In genomic region chr19:21606326-21606725, GRCh38 we compare ENCODE assay signal across 5 cellular contexts.
DNase-seq lines count a peak whose midpoint lies in the region; ATAC-seq, FAIRE-seq and TF ChIP-seq lines count a peak whose summit lies in the region.
"Not testable (repeated sequence)": the region's sequence is repeated elsewhere in the genome, so short reads cannot be mapped to it uniquely, and the experiment has no call there.

No MANE protein-coding gene starts in this region.

- not testable (repeated sequence) for FAIRE-seq in K562 (lab: Jason Lieb, UNC)

- peaks cover 26 to 55% of the 10 kb centered on the region in 2 experiments for H3K4me1 ChIP-seq in K562 (replicated peaks in 1 of 2; ENCODE audit: control insufficient read depth in 2 of 2, insufficient read depth in 2 of 2, low read length in 2 of 2)
- H3K4me1 ChIP-seq in left ventricle myocardium inferior: peaks cover 35% of the 10 kb centered on the region

- not testable (repeated sequence) for H3K27me3 Mint-ChIP-seq in glutamatergic neuron (ENCODE audit: unreplicated experiment); progenitor cell of endocrine pancreas

- intact Hi-C loops in K562 (cut with micrococcal nuclease); left ventricle myocardium inferior (cut with micrococcal nuclease): not testable (repeated sequence)

- TF ChIP-seq CTCF in VCaP (conservative IDR thresholded peaks at IDR 0.05); K562 (IDR thresholded peaks at IDR 0.05 in 2 of 3, conservative IDR thresholded peaks at IDR 0.05 in 1 of 3; ENCODE audit: insufficient read depth in 2 of 3, low read depth in 1 of 3, low read length in 3 of 3); glutamatergic neuron (IDR thresholded peaks at IDR 0.05; ENCODE audit: partially characterized antibody, unreplicated experiment); left ventricle myocardium inferior (IDR thresholded peaks at IDR 0.05; ENCODE audit: borderline replicate concordance); progenitor cell of endocrine pancreas (IDR thresholded peaks at IDR 0.05; ENCODE audit: unreplicated experiment): not testable (repeated sequence)

- not testable (repeated sequence) for H3K4me3 Mint-ChIP-seq in glutamatergic neuron (ENCODE audit: unreplicated experiment); progenitor cell of endocrine pancreas (ENCODE audit: low read depth)

- not testable (repeated sequence) for BruUV-seq in K562 (replicated peaks; lab: Mats Ljungman, UMichigan)

- POLR2A ChIA-PET in K562 (lab: Yijun Ruan, JAX): not testable (repeated sequence)

- not testable (repeated sequence) for H3K79me2 ChIP-seq in K562 (ENCODE audit: control insufficient read depth, insufficient read depth, low read length)

- not testable (repeated sequence) for H3K9me1 ChIP-seq in K562 (ENCODE audit: control insufficient read depth, insufficient read depth, low read length)

- not testable (repeated sequence) for H3K9me3 Mint-ChIP-seq in glutamatergic neuron (ENCODE audit: unreplicated experiment)
- peaks cover 11% of the 10 kb centered on the region for H3K9me3 Mint-ChIP-seq in progenitor cell of endocrine pancreas (ENCODE audit: low read depth)

- H3K4me1 Mint-ChIP-seq in glutamatergic neuron (ENCODE audit: low read depth, unreplicated experiment) (peaks cover 22% of the 10 kb centered on the region), progenitor cell of endocrine pancreas (ENCODE audit: low read depth) (peaks cover 47% of the 10 kb centered on the region)

- peak overlapping the region; percentile 62 for H3K27ac Mint-ChIP-seq in glutamatergic neuron (ENCODE audit: unreplicated experiment)
- H3K27ac Mint-ChIP-seq in progenitor cell of endocrine pancreas: peak overlapping the region; percentile 24

- 30% methylated on average over 1 of the region's 5 CpGs for WGBS in K562 (ENCODE audit: insufficient coverage, low coverage, missing lambda C conversion rate)

- DNase-seq in K562 (ENCODE audit: extremely low read depth in 1 of 4, low spot score in 3 of 4); glutamatergic neuron; left ventricle myocardium inferior; progenitor cell of endocrine pancreas (ENCODE audit: low spot score, unreplicated experiment): not testable (repeated sequence)

- H3K9ac ChIP-seq in K562 (ENCODE audit: insufficient read depth in 1 of 2, low read depth in 2 of 2, low read length in 2 of 2): not testable (repeated sequence)

- not testable (repeated sequence) for H2AFZ ChIP-seq in K562 (ENCODE audit: low read depth, low read length)

- H3K9me3 ChIP-seq in K562 (replicated peaks; ENCODE audit: control insufficient read depth, insufficient read depth, low read depth, low read length); left ventricle myocardium inferior (replicated peaks): not testable (repeated sequence)

- not testable (repeated sequence) for H3K36me3 Mint-ChIP-seq in glutamatergic neuron (ENCODE audit: unreplicated experiment); progenitor cell of endocrine pancreas (ENCODE audit: insufficient read depth)

- TF ChIP-seq RAD21 in K562 (CRISPR knock-in tag; conservative IDR thresholded peaks at IDR 0.05 in 1 of 2, IDR thresholded peaks at IDR 0.05 in 1 of 2): not testable (repeated sequence)

- H4K20me1 ChIP-seq in K562 (replicated peaks; ENCODE audit: control insufficient read depth, insufficient read depth, low read length): not testable (repeated sequence)

- CTCF ChIA-PET in K562 (lab: Yijun Ruan, JAX; ENCODE audit: low intra/inter-chr PET ratio): not testable (repeated sequence)

- 0 out of 3 replicates have a peak, but pooled peaks have one; percentile 9 for ATAC-seq in K562

- not testable (repeated sequence) for TF ChIP-seq EP300 in K562 (IDR thresholded peaks at IDR 0.05; ENCODE audit: low read length)

- not testable (repeated sequence) for H3K4me2 ChIP-seq in K562 (ENCODE audit: insufficient read depth, low read length)

- H3K36me3 ChIP-seq in K562 (ENCODE audit: control insufficient read depth, insufficient read depth, low read length); left ventricle myocardium inferior: not testable (repeated sequence)

- TF ChIP-seq POLR2A in K562 (conservative IDR thresholded peaks at IDR 0.05): not testable (repeated sequence)

- H3K27ac ChIP-seq in VCaP (peak overlapping the region; percentile 81), K562 (ENCODE audit: extremely low read depth, low read depth, low read length) (peak overlapping the region; percentile 5; the same call in 1 of the 3 replicates), left ventricle myocardium inferior (replicated peaks) (peak overlapping the region; percentile 90)

- not testable (repeated sequence) for H3K27me3 ChIP-seq in K562 (ENCODE audit: control insufficient read depth in 2 of 2, insufficient read depth in 2 of 2, low read length in 2 of 2); left ventricle myocardium inferior (ENCODE audit: low read depth)

- H3K4me3 ChIP-seq in K562, left ventricle myocardium inferior: not testable (repeated sequence)

- in situ Hi-C loops in K562 (cut with MboI): not testable (repeated sequence)

TF ChIP-seq in K562, 482 proteins besides CTCF, POLR2A, EP300 and RAD21:
- TF ChIP-seq, protein P1, sequence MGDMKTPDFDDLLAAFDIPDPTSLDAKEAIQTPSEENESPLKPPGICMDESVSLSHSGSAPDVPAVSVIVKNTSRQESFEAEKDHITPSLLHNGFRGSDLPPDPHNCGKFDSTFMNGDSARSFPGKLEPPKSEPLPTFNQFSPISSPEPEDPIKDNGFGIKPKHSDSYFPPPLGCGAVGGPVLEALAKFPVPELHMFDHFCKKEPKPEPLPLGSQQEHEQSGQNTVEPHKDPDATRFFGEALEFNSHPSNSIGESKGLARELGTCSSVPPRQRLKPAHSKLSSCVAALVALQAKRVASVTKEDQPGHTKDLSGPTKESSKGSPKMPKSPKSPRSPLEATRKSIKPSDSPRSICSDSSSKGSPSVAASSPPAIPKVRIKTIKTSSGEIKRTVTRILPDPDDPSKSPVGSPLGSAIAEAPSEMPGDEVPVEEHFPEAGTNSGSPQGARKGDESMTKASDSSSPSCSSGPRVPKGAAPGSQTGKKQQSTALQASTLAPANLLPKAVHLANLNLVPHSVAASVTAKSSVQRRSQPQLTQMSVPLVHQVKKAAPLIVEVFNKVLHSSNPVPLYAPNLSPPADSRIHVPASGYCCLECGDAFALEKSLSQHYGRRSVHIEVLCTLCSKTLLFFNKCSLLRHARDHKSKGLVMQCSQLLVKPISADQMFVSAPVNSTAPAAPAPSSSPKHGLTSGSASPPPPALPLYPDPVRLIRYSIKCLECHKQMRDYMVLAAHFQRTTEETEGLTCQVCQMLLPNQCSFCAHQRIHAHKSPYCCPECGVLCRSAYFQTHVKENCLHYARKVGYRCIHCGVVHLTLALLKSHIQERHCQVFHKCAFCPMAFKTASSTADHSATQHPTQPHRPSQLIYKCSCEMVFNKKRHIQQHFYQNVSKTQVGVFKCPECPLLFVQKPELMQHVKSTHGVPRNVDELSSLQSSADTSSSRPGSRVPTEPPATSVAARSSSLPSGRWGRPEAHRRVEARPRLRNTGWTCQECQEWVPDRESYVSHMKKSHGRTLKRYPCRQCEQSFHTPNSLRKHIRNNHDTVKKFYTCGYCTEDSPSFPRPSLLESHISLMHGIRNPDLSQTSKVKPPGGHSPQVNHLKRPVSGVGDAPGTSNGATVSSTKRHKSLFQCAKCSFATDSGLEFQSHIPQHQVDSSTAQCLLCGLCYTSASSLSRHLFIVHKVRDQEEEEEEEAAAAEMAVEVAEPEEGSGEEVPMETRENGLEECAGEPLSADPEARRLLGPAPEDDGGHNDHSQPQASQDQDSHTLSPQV (IDR thresholded peaks at IDR 0.05): peak; percentile 48; the same call in 1 of the 2 replicates
- peak; percentile 72 for TF ChIP-seq CXXC5 (CRISPR knock-in tag; IDR thresholded peaks at IDR 0.05)
- TF ChIP-seq NFRKB (IDR thresholded peaks at IDR 0.05; ENCODE audit: low read depth): 0 out of 2 replicates have a peak, but pooled peaks have one; percentile 44
- peak; percentile 92; the same call in 1 of the 2 replicates for TF ChIP-seq DMBX1 (CRISPR knock-in tag; IDR thresholded peaks at IDR 0.05; ENCODE audit: borderline replicate concordance)
- TF ChIP-seq NCOR1 (IDR thresholded peaks at IDR 0.05): 0 out of 2 replicates have a peak, but pooled peaks have one; percentile 9
- peak; percentile 53 for TF ChIP-seq DPF2 (IDR thresholded peaks at IDR 0.05)
- peak; percentile 79 for TF ChIP-seq BRD9 (IDR thresholded peaks at IDR 0.05; ENCODE audit: low read depth, partially characterized antibody)
- TF ChIP-seq CBFA2T2 (conservative IDR thresholded peaks at IDR 0.05): peak; percentile 44; the same call in 1 of the 2 replicates
- TF ChIP-seq ARID1B (IDR thresholded peaks at IDR 0.05): peak; percentile 47; the same call in 1 of the 2 replicates
- TF ChIP-seq LEF1 (IDR thresholded peaks at IDR 0.05): 0 out of 2 replicates have a peak, but pooled peaks have one; percentile 32
- TF ChIP-seq KDM1A (IDR thresholded peaks at IDR 0.05): 0 out of 4 replicates have a peak, but pooled peaks of 1 of the 2 experiments have one; percentile 14
- TF ChIP-seq TAL1 (IDR thresholded peaks at IDR 0.05): peak; percentile 12; the same call in 1 of the 2 replicates
- peak; percentile 76 for TF ChIP-seq CBFA2T3 (IDR thresholded peaks at IDR 0.05)
- 0 out of 2 replicates have a peak, but pooled peaks have one; percentile 33 for TF ChIP-seq SMARCA4 (IDR thresholded peaks at IDR 0.05)
- TF ChIP-seq SMAD4 (CRISPR knock-in tag; conservative IDR thresholded peaks at IDR 0.05): peak; percentile 83
TF ChIP-seq in K562: peak in this region for 15; not testable (repeated sequence) for 467.

Comparison
In these comparisons a context has a peak if more than half of its experiments do, and no peak if none do; other contexts are left out.
1. H3K27ac ChIP-seq: peak in every context shown above with its lines; median percentile 90 in left ventricle myocardium inferior; 81 in VCaP; 5 in K562.